ENCODE assay signal across 26 cellular contexts in genomic region chr1:231480008-231480407, GRCh38.
"Had no signal": no experiment of that assay in that cellular context is flagged by ENCODE, and none has a peak within 500 bp of the region (broad histone marks: within the 10 kb centered on the region; RNA-seq: fewer than 3 reads in every experiment).

No MANE protein-coding gene starts in this region.

- ATAC-seq: naive thymus-derived CD8-positive, alpha-beta T cell; natural killer cell treated with Interleukin-12 subunit alpha and Interleukin-12 subunit beta and Interleukin-15 and Interleukin-18, amount 100 ng/mL, for 72 hours; pancreas; psoas muscle; right cardiac atrium; right lobe of liver; stimulated activated effector memory CD8-positive, alpha-beta T cell treated with anti-CD3 and anti-CD28 coated beads, Interleukin-12 subunit alpha, Interleukin-12 subunit beta, amount 100 ng/mL, for 72 hours; stimulated activated naive B cell treated with anti-CD40 and anti-IgM and Interleukin-4, amounts not matched to agents 10 μg/mL and 1 μg/mL and 100 μg/mL, for 72 hours had no signal

- H3K9me3 ChIP-seq: neutrophil, pancreas, psoas muscle, right lobe of liver, sigmoid colon, stomach, thoracic aorta, thyroid gland, tibial nerve, upper lobe of left lung, vagina had no signal

- H3K27me3 ChIP-seq: pancreas, right lobe of liver, sigmoid colon, stomach, thyroid gland, tibial nerve, upper lobe of left lung, vagina had no signal

- H3K36me3 ChIP-seq: neutrophil, pancreas, right lobe of liver, sigmoid colon, stomach, thoracic aorta, thyroid gland, tibial nerve, upper lobe of left lung, vagina had no signal

- FAIRE-seq: pancreas, small intestine, urothelium cell line had no signal

- H3K4me3 ChIP-seq: pancreas, psoas muscle, right lobe of liver, sigmoid colon, stomach, thoracic aorta, thyroid gland, tibial nerve, upper lobe of left lung, vagina had no signal

- H3K4me1 ChIP-seq: psoas muscle, right lobe of liver, sigmoid colon, stomach, thyroid gland, tibial nerve, upper lobe of left lung, vagina had no signal

- DNase-seq: naive thymus-derived CD8-positive, alpha-beta T cell; nephron progenitor cell; nucleus accumbens; pancreas; psoas muscle; right cardiac atrium; right lobe of liver; sigmoid colon; small intestine; stimulated activated CD4-positive, alpha-beta T cell treated with anti-CD3 and anti-CD28 coated beads, Interleukin-15, amount 100 ng/mL, for 24 hours; stimulated activated CD4-positive, alpha-beta T cell treated with anti-CD3 and anti-CD28 coated beads, Interleukin-2, amount 100 ng/mL, for 24 hours; stimulated activated CD4-positive, alpha-beta T cell treated with anti-CD3 and anti-CD28 coated beads, Interleukin-2, amount 100 ng/mL, for 48 hours; stimulated activated CD4-positive, alpha-beta T cell treated with anti-CD3 and anti-CD28 coated beads, Interleukin-4, amount 100 ng/mL, for 24 hours; stimulated activated naive B cell treated with anti-CD40 and anti-IgM and Interleukin-4, amounts not matched to agents 10 μg/mL and 1 μg/mL and 100 μg/mL, for 72 hours; stimulated activated naive CD4-positive, alpha-beta T cell treated with Interleukin-2 at 50 U/mL for 16 hours; stomach; thyroid gland; trophoblast cell; upper lobe of left lung had no signal

- H3K27ac ChIP-seq: neutrophil, pancreas, psoas muscle, right lobe of liver, sigmoid colon, stomach, thoracic aorta, thyroid gland, tibial nerve, upper lobe of left lung, vagina had no signal
